ENCODE assay signal across 8 cellular contexts in genomic region chr9:94860678-94861588, GRCh38.
DNase-seq lines count a peak whose midpoint lies in the region; ATAC-seq and TF ChIP-seq lines count a peak whose summit lies in the region.

No MANE protein-coding gene starts in this region.

- H3K36me3 Mint-ChIP-seq in nephron progenitor cell (ENCODE audit: low read depth), result peaks cover 14% of the 10 kb centered on the region

- intact Hi-C loops in left ventricle myocardium superior (cut with micrococcal nuclease), result loop anchor here (10.0 kb wide), 1 partner anchor 56 kb away; no protein-coding TSS in a partner anchor

- no peaks in the 10 kb centered on the region for H3K9me3 ChIP-seq in esophagus (ENCODE audit: control insufficient read depth in 2 of 2, insufficient read depth in 1 of 2, low read depth in 1 of 2, low read length in 1 of 2)

- H3K27ac ChIP-seq in esophagus (ENCODE audit: low read depth in 2 of 2, low read length in 1 of 2), result peak overlapping the region; percentile 0 to 39

- H3K9me3 Mint-ChIP-seq in nephron progenitor cell, result peaks cover 12% of the 10 kb centered on the region

- H3K4me1 Mint-ChIP-seq in nephron progenitor cell, result peaks cover 60% of the 10 kb centered on the region

- no peak overlapping the region for H3K4me3 Mint-ChIP-seq in nephron progenitor cell

- H3K27ac Mint-ChIP-seq in nephron progenitor cell, result no peak overlapping the region

- ATAC-seq in GM21576 (IDR thresholded peaks at IDR 0.05; ENCODE audit: unreplicated experiment) (peak; percentile 95), left ventricle myocardium superior (no peak)

- in situ Hi-C loops in G401 (cut with HindIII; ENCODE audit: low sequenced_read_pairs), result no loop called here

- 75 to 79% methylated on average over 10 of the region's 10 CpGs for WGBS in esophagus, 2 donors

- no peaks in the 10 kb centered on the region for H3K36me3 ChIP-seq in esophagus (ENCODE audit: control insufficient read depth in 2 of 2, insufficient read depth in 2 of 2, low read length in 1 of 2)

- no peak overlapping the region for H3K4me3 ChIP-seq in esophagus (ENCODE audit: low read depth in 1 of 2, low read length in 2 of 2)

- H3K4me1 ChIP-seq in esophagus (ENCODE audit: control insufficient read depth in 2 of 2, insufficient read depth in 2 of 2, low read length in 1 of 2), result peaks cover 3% of the 10 kb centered on the region in 2 donors

- no peaks in the 10 kb centered on the region for H3K27me3 Mint-ChIP-seq in nephron progenitor cell (ENCODE audit: low read depth, poor library complexity)

- no peaks in the 10 kb centered on the region for H3K27me3 ChIP-seq in esophagus (ENCODE audit: control insufficient read depth in 1 of 2, insufficient read depth in 2 of 2, low read length in 2 of 2)

- DNase-seq in G401 (ENCODE audit: low spot score) (peak; percentile 72), LHCN-M2 (ENCODE audit: low read depth) (peak; percentile 99), nephron progenitor cell (no peak), left ventricle myocardium superior (no peak)
- peak; percentile 55 for DNase-seq in activated CD4-positive, CD25-positive, alpha-beta regulatory T cell treated with anti-CD3 and anti-CD28 coated beads, Interleukin-2, amount 50 U/mL, for 72 hours
- DNase-seq in stimulated activated CD4-positive, alpha-beta T cell treated with anti-CD3 and anti-CD28 coated beads, TNF-alpha, amount 100 ng/mL, for 1 hour (ENCODE audit: low read depth in 3 of 3, low spot score in 1 of 3), result peak; percentile 22 to 27 (median 24)

- TF ChIP-seq CTCF in nephron progenitor cell (IDR thresholded peaks at IDR 0.05), result no peak

Comparison
In these comparisons a context has a peak if more than half of its experiments do, and no peak if none do; other contexts are left out.
1. DNase-seq: peak in G401 (single experiment), LHCN-M2 (single experiment), activated CD4-positive, CD25-positive, alpha-beta regulatory T cell treated with anti-CD3 and anti-CD28 coated beads, Interleukin-2, amount 50 U/mL, for 72 hours (single experiment) and stimulated activated CD4-positive, alpha-beta T cell treated with anti-CD3 and anti-CD28 coated beads, TNF-alpha, amount 100 ng/mL, for 1 hour (3 of 3); none in nephron progenitor cell (single experiment) and left ventricle myocardium superior (single experiment).